ENCODE assay signal across 1 cellular context in the genomic region with DNA sequence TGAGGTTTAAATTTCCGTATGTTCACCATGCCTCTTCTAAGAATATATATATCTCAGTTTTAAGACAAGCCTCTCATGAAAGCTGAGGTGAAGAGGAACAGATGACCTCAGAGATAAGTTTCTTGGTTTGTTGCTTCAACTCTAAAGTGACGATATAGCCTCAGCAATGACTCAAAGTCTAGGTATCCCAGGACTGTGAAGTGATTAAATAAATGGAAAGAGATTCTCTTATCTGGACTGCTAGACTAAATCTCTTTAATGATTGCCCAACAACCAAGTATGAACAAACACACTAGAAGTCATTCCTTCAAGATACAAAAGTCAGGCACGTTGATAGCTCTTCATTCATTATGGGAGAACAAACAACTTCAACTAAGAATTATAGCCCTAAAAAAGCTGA.
A peak's percentile ranks its signal among the peaks of the same experiment; 100 is the strongest.
TF ChIP-seq lines count a peak whose summit lies in the region.

No MANE protein-coding gene starts in this region.

TF ChIP-seq in HEK293, 187 proteins besides CTCF, POLR2A, EP300 and RAD21 (continued from another document and continues in another):
- TF ChIP-seq ZNF529 (tag by site-specific recombination; IDR thresholded peaks at IDR 0.05; ENCODE audit: insufficient replicate concordance) (no peak), ZNF654 (tag by site-specific recombination; IDR thresholded peaks at IDR 0.05; ENCODE audit: low read depth) (no peak), ZNF670 (tag by site-specific recombination; IDR thresholded peaks at IDR 0.05; ENCODE audit: low read depth) (no peak), ZBTB1 (tag by site-specific recombination; IDR thresholded peaks at IDR 0.05) (no peak), ZNF624 (tag by site-specific recombination; IDR thresholded peaks at IDR 0.05) (no peak), ZNF514 (tag by site-specific recombination; IDR thresholded peaks at IDR 0.05) (no peak), REST (tag by site-specific recombination; IDR thresholded peaks at IDR 0.05) (no peak), GLIS2 (tag by site-specific recombination; IDR thresholded peaks at IDR 0.05) (no peak), ZNF626 (tag by site-specific recombination; IDR thresholded peaks at IDR 0.05) (no peak), KLF1 (tag by site-specific recombination; IDR thresholded peaks at IDR 0.05) (no peak), OSR2 (tag by site-specific recombination; IDR thresholded peaks at IDR 0.05) (no peak), ZNF280D (tag by site-specific recombination; IDR thresholded peaks at IDR 0.05) (no peak), ZNF24 (tag by site-specific recombination; IDR thresholded peaks at IDR 0.05) (0 out of 2 replicates have a peak, but pooled peaks have one; percentile 20), ZBTB20 (tag by site-specific recombination; IDR thresholded peaks at IDR 0.05) (no peak), KLF10 (tag by site-specific recombination; IDR thresholded peaks at IDR 0.05) (0 out of 2 replicates have a peak, but pooled peaks have one; percentile 29), ZBTB21 (tag by site-specific recombination; IDR thresholded peaks at IDR 0.05) (peak; percentile 87), ZNF677 (tag by site-specific recombination; IDR thresholded peaks at IDR 0.05) (no peak), IKZF3 (tag by site-specific recombination; IDR thresholded peaks at IDR 0.05) (peak; percentile 45; the same call in 1 of the 2 replicates), HOXD13 (CRISPR knock-in tag; IDR thresholded peaks at IDR 0.05; ENCODE audit: borderline replicate concordance) (no peak), ZNF629 (tag by site-specific recombination; IDR thresholded peaks at IDR 0.05) (peak; percentile 94), ZEB2 (tag by site-specific recombination; IDR thresholded peaks at IDR 0.05) (no peak), GLIS1 (tag by site-specific recombination; IDR thresholded peaks at IDR 0.05) (no peak), TSHZ1 (tag by site-specific recombination; IDR thresholded peaks at IDR 0.05; ENCODE audit: borderline replicate concordance) (peak; percentile 33; the same call in 1 of the 2 replicates), ZNF221 (tag by site-specific recombination; IDR thresholded peaks at IDR 0.05; ENCODE audit: borderline replicate concordance) (no peak), ZNF645 (tag by site-specific recombination; IDR thresholded peaks at IDR 0.05) (no peak), ZNF776 (tag by site-specific recombination; IDR thresholded peaks at IDR 0.05; ENCODE audit: borderline replicate concordance) (no peak)
- TF ChIP-seq, protein P1, sequence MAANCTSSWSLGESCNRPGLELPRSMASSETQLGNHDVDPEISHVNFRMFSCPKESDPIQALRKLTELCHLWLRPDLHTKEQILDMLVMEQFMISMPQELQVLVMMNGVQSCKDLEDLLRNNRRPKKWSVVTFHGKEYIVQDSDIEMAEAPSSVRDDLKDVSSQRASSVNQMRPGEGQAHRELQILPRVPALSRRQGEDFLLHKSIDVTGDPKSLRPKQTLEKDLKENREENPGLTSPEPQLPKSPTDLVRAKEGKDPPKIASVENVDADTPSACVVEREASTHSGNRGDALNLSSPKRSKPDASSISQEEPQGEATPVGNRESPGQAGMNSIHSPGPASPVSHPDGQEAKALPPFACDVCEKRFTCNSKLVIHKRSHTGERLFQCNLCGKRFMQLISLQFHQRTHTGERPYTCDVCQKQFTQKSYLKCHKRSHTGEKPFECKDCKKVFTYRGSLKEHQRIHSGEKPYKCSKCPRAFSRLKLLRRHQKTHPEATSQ (tag by site-specific recombination; IDR thresholded peaks at IDR 0.05) = no peak
- TF ChIP-seq, protein P2, sequence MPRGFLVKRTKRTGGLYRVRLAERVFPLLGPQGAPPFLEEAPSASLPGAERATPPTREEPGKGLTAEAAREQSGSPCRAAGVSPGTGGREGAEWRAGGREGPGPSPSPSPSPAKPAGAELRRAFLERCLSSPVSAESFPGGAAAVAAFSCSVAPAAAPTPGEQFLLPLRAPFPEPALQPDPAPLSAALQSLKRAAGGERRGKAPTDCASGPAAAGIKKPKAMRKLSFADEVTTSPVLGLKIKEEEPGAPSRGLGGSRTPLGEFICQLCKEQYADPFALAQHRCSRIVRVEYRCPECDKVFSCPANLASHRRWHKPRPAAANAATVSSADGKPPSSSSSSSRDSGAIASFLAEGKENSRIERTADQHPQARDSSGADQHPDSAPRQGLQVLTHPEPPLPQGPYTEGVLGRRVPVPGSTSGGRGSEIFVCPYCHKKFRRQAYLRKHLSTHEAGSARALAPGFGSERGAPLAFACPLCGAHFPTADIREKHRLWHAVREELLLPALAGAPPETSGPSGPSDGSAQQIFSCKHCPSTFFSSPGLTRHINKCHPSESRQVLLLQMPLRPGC (tag by site-specific recombination; IDR thresholded peaks at IDR 0.05) = no peak
- TF ChIP-seq, protein P3, sequence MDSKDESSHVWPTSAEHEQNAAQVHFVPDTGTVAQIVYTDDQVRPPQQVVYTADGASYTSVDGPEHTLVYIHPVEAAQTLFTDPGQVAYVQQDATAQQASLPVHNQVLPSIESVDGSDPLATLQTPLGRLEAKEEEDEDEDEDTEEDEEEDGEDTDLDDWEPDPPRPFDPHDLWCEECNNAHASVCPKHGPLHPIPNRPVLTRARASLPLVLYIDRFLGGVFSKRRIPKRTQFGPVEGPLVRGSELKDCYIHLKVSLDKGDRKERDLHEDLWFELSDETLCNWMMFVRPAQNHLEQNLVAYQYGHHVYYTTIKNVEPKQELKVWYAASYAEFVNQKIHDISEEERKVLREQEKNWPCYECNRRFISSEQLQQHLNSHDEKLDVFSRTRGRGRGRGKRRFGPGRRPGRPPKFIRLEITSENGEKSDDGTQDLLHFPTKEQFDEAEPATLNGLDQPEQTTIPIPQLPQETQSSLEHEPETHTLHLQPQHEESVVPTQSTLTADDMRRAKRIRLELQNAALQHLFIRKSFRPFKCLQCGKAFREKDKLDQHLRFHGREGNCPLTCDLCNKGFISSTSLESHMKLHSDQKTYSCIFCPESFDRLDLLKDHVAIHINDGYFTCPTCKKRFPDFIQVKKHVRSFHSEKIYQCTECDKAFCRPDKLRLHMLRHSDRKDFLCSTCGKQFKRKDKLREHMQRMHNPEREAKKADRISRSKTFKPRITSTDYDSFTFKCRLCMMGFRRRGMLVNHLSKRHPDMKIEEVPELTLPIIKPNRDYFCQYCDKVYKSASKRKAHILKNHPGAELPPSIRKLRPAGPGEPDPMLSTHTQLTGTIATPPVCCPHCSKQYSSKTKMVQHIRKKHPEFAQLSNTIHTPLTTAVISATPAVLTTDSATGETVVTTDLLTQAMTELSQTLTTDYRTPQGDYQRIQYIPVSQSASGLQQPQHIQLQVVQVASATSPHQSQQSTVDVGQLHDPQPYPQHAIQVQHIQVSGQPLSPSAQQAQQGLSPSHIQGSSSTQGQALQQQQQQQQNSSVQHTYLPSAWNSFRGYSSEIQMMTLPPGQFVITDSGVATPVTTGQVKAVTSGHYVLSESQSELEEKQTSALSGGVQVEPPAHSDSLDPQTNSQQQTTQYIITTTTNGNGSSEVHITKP (tag by site-specific recombination; IDR thresholded peaks at IDR 0.05) = no peak
- TF ChIP-seq, protein P4, sequence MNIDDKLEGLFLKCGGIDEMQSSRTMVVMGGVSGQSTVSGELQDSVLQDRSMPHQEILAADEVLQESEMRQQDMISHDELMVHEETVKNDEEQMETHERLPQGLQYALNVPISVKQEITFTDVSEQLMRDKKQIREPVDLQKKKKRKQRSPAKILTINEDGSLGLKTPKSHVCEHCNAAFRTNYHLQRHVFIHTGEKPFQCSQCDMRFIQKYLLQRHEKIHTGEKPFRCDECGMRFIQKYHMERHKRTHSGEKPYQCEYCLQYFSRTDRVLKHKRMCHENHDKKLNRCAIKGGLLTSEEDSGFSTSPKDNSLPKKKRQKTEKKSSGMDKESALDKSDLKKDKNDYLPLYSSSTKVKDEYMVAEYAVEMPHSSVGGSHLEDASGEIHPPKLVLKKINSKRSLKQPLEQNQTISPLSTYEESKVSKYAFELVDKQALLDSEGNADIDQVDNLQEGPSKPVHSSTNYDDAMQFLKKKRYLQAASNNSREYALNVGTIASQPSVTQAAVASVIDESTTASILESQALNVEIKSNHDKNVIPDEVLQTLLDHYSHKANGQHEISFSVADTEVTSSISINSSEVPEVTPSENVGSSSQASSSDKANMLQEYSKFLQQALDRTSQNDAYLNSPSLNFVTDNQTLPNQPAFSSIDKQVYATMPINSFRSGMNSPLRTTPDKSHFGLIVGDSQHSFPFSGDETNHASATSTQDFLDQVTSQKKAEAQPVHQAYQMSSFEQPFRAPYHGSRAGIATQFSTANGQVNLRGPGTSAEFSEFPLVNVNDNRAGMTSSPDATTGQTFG (tag by site-specific recombination; IDR thresholded peaks at IDR 0.05; ENCODE audit: borderline replicate concordance) = no peak
- TF ChIP-seq, protein P5, sequence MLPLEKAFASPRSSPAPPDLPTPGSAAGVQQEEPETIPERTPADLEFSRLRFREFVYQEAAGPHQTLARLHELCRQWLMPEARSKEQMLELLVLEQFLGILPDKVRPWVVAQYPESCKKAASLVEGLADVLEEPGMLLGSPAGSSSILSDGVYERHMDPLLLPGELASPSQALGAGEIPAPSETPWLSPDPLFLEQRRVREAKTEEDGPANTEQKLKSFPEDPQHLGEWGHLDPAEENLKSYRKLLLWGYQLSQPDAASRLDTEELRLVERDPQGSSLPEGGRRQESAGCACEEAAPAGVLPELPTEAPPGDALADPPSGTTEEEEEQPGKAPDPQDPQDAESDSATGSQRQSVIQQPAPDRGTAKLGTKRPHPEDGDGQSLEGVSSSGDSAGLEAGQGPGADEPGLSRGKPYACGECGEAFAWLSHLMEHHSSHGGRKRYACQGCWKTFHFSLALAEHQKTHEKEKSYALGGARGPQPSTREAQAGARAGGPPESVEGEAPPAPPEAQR (tag by site-specific recombination; IDR thresholded peaks at IDR 0.05) = no peak
